In genomic region chr15:44554934-44555723, GRCh38 we compare ENCODE assay signal across 14 cellular contexts. TPM values are rescaled to one million over a fixed set of nuclear protein-coding genes. Genes with fewer than 3 reads are reported as not detected.
DNase-seq lines count a peak whose midpoint lies in the region; ATAC-seq and TF ChIP-seq lines count a peak whose summit lies in the region.
"Had no signal": no experiment of that assay in that cellular context is flagged by ENCODE, and none has a peak within 500 bp of the region (broad histone marks: within the 10 kb centered on the region; RNA-seq: fewer than 3 reads in every experiment).

No MANE protein-coding gene starts in this region.

- H3K9me3 ChIP-seq in T-helper 17 cell (ENCODE audit: control insufficient read depth, low read length, poor library complexity, severe bottlenecking) = no peaks in the 10 kb centered on the region
- no peaks in the 10 kb centered on the region for H3K9me3 ChIP-seq in psoas muscle
- H3K9me3 ChIP-seq in smooth muscle cell (replicated peaks; ENCODE audit: low read depth) = no peaks in the 10 kb centered on the region
- H3K9me3 ChIP-seq: adrenal gland, upper lobe of left lung had no signal

- no peak overlapping the region for H2AFZ ChIP-seq in smooth muscle cell (ENCODE audit: low read depth)

- H4K20me1 ChIP-seq in smooth muscle cell (ENCODE audit: low read depth) = peaks cover 38% of the 10 kb centered on the region

- H3K9me3 Mint-ChIP-seq in activated CD8-positive, alpha-beta memory T cell treated with anti-CD3 and anti-CD28 coated beads, Interleukin-2, amount 10 ng/mL, durations not matched to agents 7 days and 5 days (ENCODE audit: low read depth) = no peaks in the 10 kb centered on the region
- H3K9me3 Mint-ChIP-seq: HFFc6 had no signal

- H3K4me3 ChIP-seq in psoas muscle (no peak overlapping the region), smooth muscle cell (no peak overlapping the region)
- H3K4me3 ChIP-seq: adrenal gland, upper lobe of left lung had no signal

- no peak for TF ChIP-seq CTCF in psoas muscle (IDR thresholded peaks at IDR 0.05)
- TF ChIP-seq CTCF in smooth muscle cell (IDR thresholded peaks at IDR 0.05; ENCODE audit: borderline replicate concordance, insufficient read depth, poor library complexity, severe bottlenecking) = no peak

- CTCF ChIA-PET in activated CD8-positive, alpha-beta memory T cell treated with anti-CD3 and anti-CD28 coated beads, Interleukin-2, amount 10 ng/mL, durations not matched to agents 7 days and 5 days (lab: Charles Lee) = interaction anchor here (0.5 to 1.6 kb wide), 2 partner anchors 23 to 1053 kb away, joined by 3 to 7 read pairs; no protein-coding TSS in a partner anchor

- peak overlapping the region; percentile 3 for H3K27ac Mint-ChIP-seq in activated CD8-positive, alpha-beta memory T cell treated with anti-CD3 and anti-CD28 coated beads, Interleukin-2, amount 10 ng/mL, durations not matched to agents 7 days and 5 days
- peak overlapping the region; percentile 77 for H3K27ac Mint-ChIP-seq in T-helper 17 cell
- H3K27ac Mint-ChIP-seq: HFFc6 had no signal

- H3K4me1 Mint-ChIP-seq in activated CD8-positive, alpha-beta memory T cell treated with anti-CD3 and anti-CD28 coated beads, Interleukin-2, amount 10 ng/mL, durations not matched to agents 7 days and 5 days = peaks cover 15% of the 10 kb centered on the region
- H3K4me1 Mint-ChIP-seq in T-helper 17 cell = peaks cover 26% of the 10 kb centered on the region

- H3K27me3 ChIP-seq in psoas muscle (ENCODE audit: insufficient read depth in 3 of 3, low read length in 2 of 3) (no peaks in the 10 kb centered on the region), smooth muscle cell (ENCODE audit: low read depth) (no peaks in the 10 kb centered on the region)
- H3K27me3 ChIP-seq: adrenal gland, upper lobe of left lung had no signal

- 26 to 48% (median 42%) methylated on average over 4 of the region's 4 CpGs for WGBS in psoas muscle, 3 donors
- 88% methylated on average over 4 of the region's 4 CpGs for WGBS in smooth muscle cell (ENCODE audit: low lambda C conversion rate)

- H3K36me3 ChIP-seq in psoas muscle (ENCODE audit: insufficient read depth in 1 of 2, low read depth in 1 of 2) (peaks cover 16 to 95% of the 10 kb centered on the region in 2 donors), smooth muscle cell (ENCODE audit: low read depth) (peaks cover 29% of the 10 kb centered on the region)

- peaks cover 28% of the 10 kb centered on the region for H3K79me2 ChIP-seq in smooth muscle cell (ENCODE audit: low read depth)

- no peak for ATAC-seq in activated CD8-positive, alpha-beta memory T cell treated with anti-CD3 and anti-CD28 coated beads, Interleukin-2, amount 10 ng/mL, durations not matched to agents 7 days and 5 days
- peak; percentile 39 for ATAC-seq in T-helper 17 cell
- ATAC-seq in psoas muscle = peak; percentile 30 to 86 (median 70)
- no peak for ATAC-seq in HG03135 (IDR thresholded peaks at IDR 0.05; ENCODE audit: unreplicated experiment)
- no peak for ATAC-seq in HG02610 (IDR thresholded peaks at IDR 0.05; ENCODE audit: unreplicated experiment)

- peaks cover 52% of the 10 kb centered on the region for H3K36me3 Mint-ChIP-seq in activated CD8-positive, alpha-beta memory T cell treated with anti-CD3 and anti-CD28 coated beads, Interleukin-2, amount 10 ng/mL, durations not matched to agents 7 days and 5 days
- peaks cover 8% of the 10 kb centered on the region for H3K36me3 Mint-ChIP-seq in T-helper 17 cell (ENCODE audit: low read depth)

- H3K9ac ChIP-seq in smooth muscle cell (ENCODE audit: low read depth) = no peak overlapping the region

- H3K27ac ChIP-seq in epithelial cell of prostate (peak overlapping the region; percentile 33), psoas muscle (peak overlapping the region; percentile 5), smooth muscle cell (ENCODE audit: low read depth) (no peak overlapping the region)
- H3K27ac ChIP-seq: adrenal gland had no signal

- H3K4me2 ChIP-seq in smooth muscle cell = no peak overlapping the region

- no peaks in the 10 kb centered on the region for H3K27me3 Mint-ChIP-seq in activated CD8-positive, alpha-beta memory T cell treated with anti-CD3 and anti-CD28 coated beads, Interleukin-2, amount 10 ng/mL, durations not matched to agents 7 days and 5 days
- H3K27me3 Mint-ChIP-seq in T-helper 17 cell = no peaks in the 10 kb centered on the region

- intact Hi-C loops in psoas muscle (cut with DNase I) = no loop called here

- no peak overlapping the region for H3K4me3 Mint-ChIP-seq in activated CD8-positive, alpha-beta memory T cell treated with anti-CD3 and anti-CD28 coated beads, Interleukin-2, amount 10 ng/mL, durations not matched to agents 7 days and 5 days
- H3K4me3 Mint-ChIP-seq in T-helper 17 cell = peak overlapping the region; percentile 21
- H3K4me3 Mint-ChIP-seq: HFFc6 had no signal

- no peak for DNase-seq in activated CD8-positive, alpha-beta memory T cell treated with anti-CD3 and anti-CD28 coated beads, Interleukin-2, amount 10 ng/mL, durations not matched to agents 7 days and 5 days
- no peak for DNase-seq in activated CD8-positive, alpha-beta memory T cell treated with anti-CD3 and anti-CD28 coated beads, Interleukin-2, amount 50 U/mL, for 4 hours
- no peak for DNase-seq in T-helper 17 cell
- no peak for DNase-seq in epithelial cell of prostate (ENCODE audit: low read depth, low spot score)
- DNase-seq in psoas muscle = no peak
- DNase-seq in smooth muscle cell (lab: John Stamatoyannopoulos, UW; ENCODE audit: unreplicated experiment) = no peak
- DNase-seq: adrenal gland; HFFc6; mesendoderm; NCI-H2171; stimulated activated CD4-positive, alpha-beta T cell treated with anti-CD3 and anti-CD28 coated beads, Interleukin-15, amount 100 ng/mL, for 24 hours; upper lobe of left lung had no signal

- H3K4me1 ChIP-seq in psoas muscle = peaks cover 14% of the 10 kb centered on the region
- H3K4me1 ChIP-seq in smooth muscle cell (ENCODE audit: low read depth) = no peaks in the 10 kb centered on the region

- peaks cover 5% of the 10 kb centered on the region for H3F3A ChIP-seq in smooth muscle cell (ENCODE audit: low read depth)

RNA-seq across cellular contexts. Expression of gene EIF3J, which starts 18.2 kb away (rescaled TPM):
- total RNA-seq in activated CD8-positive, alpha-beta memory T cell treated with anti-CD3 and anti-CD28 coated beads, Interleukin-2, amount 10 ng/mL, durations not matched to agents 7 days and 5 days = 100 to 1,000 TPM in 1 of 2 experiments, 10 to 100 TPM in 1; 75.8 to 124 TPM
- 10 to 100 TPM; 52.7 to 73.1 TPM for total RNA-seq in T-helper 17 cell
- total RNA-seq in psoas muscle = 100 to 1,000 TPM; 123 to 233 (median 201) TPM
- 100 to 1,000 TPM; 162 to 238 (median 213) TPM for polyA plus RNA-seq in psoas muscle
- 46.6 and 62.3 TPM in 2 replicates for total RNA-seq in smooth muscle cell
- polyA plus RNA-seq in smooth muscle cell = 28.7 and 32.0 TPM in 2 replicates

Comparison
In these comparisons a context has a peak if more than half of its experiments do, and no peak if none do; other contexts are left out.
1. ATAC-seq: peak in T-helper 17 cell (single experiment) and psoas muscle (4 of 4); none in activated CD8-positive, alpha-beta memory T cell treated with anti-CD3 and anti-CD28 coated beads, Interleukin-2, amount 10 ng/mL, durations not matched to agents 7 days and 5 days (single experiment), HG03135 (single experiment) and HG02610 (single experiment).